8 cellular contexts compared by ENCODE assay signal in the genomic region with DNA sequence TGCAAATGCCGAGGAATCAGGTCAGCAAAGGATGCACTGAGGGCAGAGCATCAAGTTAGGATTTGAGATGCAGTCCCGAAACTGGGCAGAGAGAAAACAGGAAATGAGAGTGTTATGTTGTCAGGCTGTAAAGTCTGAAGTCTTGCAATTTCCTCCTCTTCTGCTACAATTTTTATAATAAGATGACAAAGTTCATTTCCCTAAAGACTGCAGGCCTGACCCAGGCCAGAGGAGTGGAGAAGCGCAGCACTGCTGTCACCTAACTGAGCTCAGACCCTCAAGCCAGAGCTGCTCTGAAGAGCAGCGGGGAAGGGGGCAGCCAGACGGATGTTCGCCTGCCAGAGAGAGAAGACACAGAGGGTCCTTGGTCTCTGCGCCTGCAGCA. TPM values are rescaled to one million over a fixed set of nuclear protein-coding genes. Genes with fewer than 3 reads are reported as not detected.
A peak's percentile ranks its signal among the peaks of the same experiment; 100 is the strongest.
DNase-seq lines count a peak whose midpoint lies in the region; ATAC-seq, FAIRE-seq and TF ChIP-seq lines count a peak whose summit lies in the region.

No MANE protein-coding gene starts in this region.

- TF ChIP-seq CTCF in GM12864 (IDR thresholded peaks at IDR 0.05; ENCODE audit: low read depth, low read length, missing control alignments) (no peak), GM13977 (IDR thresholded peaks at IDR 0.05; ENCODE audit: extremely low read depth, insufficient read depth, missing control alignments) (no peak)

- intact Hi-C loops in left cardiac atrium (cut with DNase I): no loop called here

- DNase-seq in GM12864 (ENCODE audit: low read depth) (peak; percentile 49), left cardiac atrium (no peak), foreskin melanocyte (no peak), urothelium cell line (ENCODE audit: low spot score) (no peak), GM13977 (ENCODE audit: low spot score) (no peak)

- H3K4me3 ChIP-seq in GM12864 (ENCODE audit: low read depth, low read length): no peak overlapping the region

- FAIRE-seq in urothelium cell line (lab: Jason Lieb, UNC): no peak

- ATAC-seq in GM21515 (IDR thresholded peaks at IDR 0.05; ENCODE audit: unreplicated experiment): peak; percentile 94
- peak; percentile 95 for ATAC-seq in HG03575 (IDR thresholded peaks at IDR 0.05; ENCODE audit: extremely low read depth, insufficient number of reproducible peaks, low FRiP score, unreplicated experiment)
- ATAC-seq in left cardiac atrium: peak; percentile 59 to 72
- no peak for ATAC-seq in HG03280 (IDR thresholded peaks at IDR 0.05; ENCODE audit: unreplicated experiment)

- in situ Hi-C loops in GM13977 (cut with MboI; ENCODE audit: low pct_unique_long_range_greater_than_20kb, low sequenced_read_pairs, unreplicated experiment): no loop called here

RNA-seq across cellular contexts. Expression of gene AOAH, which starts 12.5 kb away (rescaled TPM):
- 1 to 10 TPM; 2.7 to 4.8 TPM for total RNA-seq in left cardiac atrium
